In the genomic region with DNA sequence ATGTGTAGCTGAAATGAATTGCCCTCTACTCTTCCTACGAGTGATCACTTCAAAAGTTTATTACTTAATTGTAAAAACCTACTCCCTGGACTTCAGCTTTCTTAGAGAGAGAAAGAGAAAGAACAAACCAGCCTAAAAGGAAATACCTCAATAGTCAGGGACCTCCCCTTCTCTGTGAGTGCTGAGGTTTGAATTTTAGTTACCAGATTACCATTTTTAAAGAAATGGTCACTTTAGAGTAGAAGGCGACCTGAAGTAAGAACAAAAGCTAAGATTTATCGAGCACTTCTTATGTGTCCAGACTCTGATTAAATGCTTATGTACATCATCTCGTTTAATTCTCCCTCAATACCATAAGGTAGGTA, we compare ENCODE assay signal across 8 cellular contexts. TPM values are rescaled to one million over a fixed set of nuclear protein-coding genes. Genes with fewer than 3 reads are reported as not detected.
DNase-seq lines count a peak whose midpoint lies in the region; ATAC-seq and FAIRE-seq lines count a peak whose summit lies in the region.

No MANE protein-coding gene starts in this region.

- peak overlapping the region in 2 of 3 donors; percentile 55 to 60 for H3K9ac ChIP-seq in skeletal muscle tissue (ENCODE audit: low read depth in 1 of 3, low read length in 3 of 3)

- DNase-seq in GM19239 (ENCODE audit: insufficient read length, low spot score) (no peak), T-cell (no peak), epithelial cell of prostate (ENCODE audit: low read depth, low spot score) (no peak), NCI-H2107 (lab: John Stamatoyannopoulos, UW) (no peak), NOMO-1 treated with DMSO at 0.1 percent for 48 hours (lab: John Stamatoyannopoulos, UW; ENCODE audit: unreplicated experiment) (no peak), HuH-7 (ENCODE audit: low spot score) (no peak)

- H3K27ac Mint-ChIP-seq in T-cell = peak overlapping the region; percentile 88 to 92

- H3K9me3 ChIP-seq in skeletal muscle tissue (ENCODE audit: control insufficient read depth in 3 of 3, low read length in 3 of 3) = no peaks in the 10 kb centered on the region

- H3K4me1 Mint-ChIP-seq in T-cell = peaks cover 88 to 96% (median 90%) of the 10 kb centered on the region in 3 donors

- H3K27me3 ChIP-seq in skeletal muscle tissue (ENCODE audit: control insufficient read depth in 3 of 3, insufficient read depth in 3 of 3, low read length in 3 of 3) = no peaks in the 10 kb centered on the region

- no peak overlapping the region for H3K4me3 ChIP-seq in skeletal muscle tissue (ENCODE audit: low read length in 3 of 3)

- no peaks in the 10 kb centered on the region for H3K9me3 Mint-ChIP-seq in T-cell

- H3K36me3 Mint-ChIP-seq in T-cell = peaks cover 7% of the 10 kb centered on the region

- H3K27me3 Mint-ChIP-seq in T-cell = no peaks in the 10 kb centered on the region

- peak overlapping the region; percentile 51 to 82 (median 77) for H3K4me3 Mint-ChIP-seq in T-cell

- no peaks in the 10 kb centered on the region for H3K36me3 ChIP-seq in skeletal muscle tissue (ENCODE audit: control insufficient read depth in 3 of 3, insufficient read depth in 3 of 3, low read length in 3 of 3)

- peaks cover 50 to 72% (median 61%) of the 10 kb centered on the region in 3 donors for H3K4me1 ChIP-seq in skeletal muscle tissue (ENCODE audit: control insufficient read depth in 3 of 3, insufficient read depth in 3 of 3, low read length in 3 of 3)

- peak; percentile 81 for FAIRE-seq in GM19239 (lab: Jason Lieb, UNC)

- POLR2A ChIA-PET in T-cell (lab: Charles Lee) = interaction anchor here in 1 of 2 donors (1.0 to 1.5 kb wide), 2 partner anchors 18 to 51 kb away, joined by 3 to 4 read pairs; no protein-coding TSS in a partner anchor

- CTCF ChIA-PET in T-cell (lab: Charles Lee) = interaction anchor here in 1 of 2 donors (1.2 to 2.4 kb wide), 5 partner anchors 9 to 60 kb away, joined by 4 to 14 read pairs (median 6); a partner anchor contains a TSS

- ATAC-seq in T-cell (replicated peaks in 1 of 4) (peak in 3 of 4 experiments; percentile 18 to 24 (median 22)), HG03108 (IDR thresholded peaks at IDR 0.05; ENCODE audit: unreplicated experiment) (no peak)

- peak overlapping the region; percentile 57 for H3K27ac ChIP-seq in epithelial cell of prostate
- H3K27ac ChIP-seq in skeletal muscle tissue (ENCODE audit: low read depth, low read length) = peak overlapping the region; percentile 28

RNA-seq across cellular contexts. Expression of a gene that starts 11.3 kb away (rescaled TPM):
- 100 to 1,000 TPM in 4 of 5 donors, 10 to 100 TPM in 1; 97.9 to 167 (median 139) TPM for total RNA-seq in T-cell
- total RNA-seq in skeletal muscle tissue = 19.8 TPM
